ENCODE assay signal across 1 cellular context in the genomic region with DNA sequence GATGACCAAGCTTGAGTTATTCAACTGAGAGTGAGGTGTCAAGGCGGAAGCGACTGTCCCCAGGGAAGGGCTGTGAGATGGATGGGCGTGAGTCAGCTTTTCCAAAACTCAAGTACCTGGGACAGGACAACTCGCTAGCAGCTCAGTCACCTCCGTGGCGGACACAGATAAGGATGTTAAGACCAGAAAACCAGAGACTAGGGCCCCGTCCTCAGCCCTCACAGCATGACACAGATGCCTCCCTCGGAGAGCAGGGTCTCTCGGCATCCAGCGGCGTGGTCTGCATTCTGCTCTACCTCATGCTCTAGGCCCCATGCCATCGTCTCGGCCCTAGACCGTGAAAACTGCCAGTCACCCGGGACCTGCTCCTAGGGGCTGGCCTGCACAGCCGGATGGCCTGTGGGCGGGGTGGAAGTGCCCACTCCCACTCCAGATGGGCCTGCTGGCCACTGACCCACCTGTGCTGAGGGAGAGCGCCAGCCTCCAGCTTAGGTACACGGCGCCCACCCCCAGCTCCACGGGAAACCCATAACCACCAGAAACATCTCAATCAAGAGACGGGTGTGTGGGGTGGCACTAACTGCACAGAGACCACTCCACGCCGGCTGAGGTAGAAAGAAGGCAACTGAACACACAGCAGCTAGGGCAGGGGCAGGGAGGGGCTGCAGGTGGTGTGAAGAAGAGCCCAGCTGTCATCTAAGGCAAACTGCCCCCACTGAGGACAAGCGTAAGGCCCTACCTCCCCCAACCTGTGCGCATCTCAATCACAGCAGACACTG.
TF ChIP-seq lines count a peak whose summit lies in the region.

No MANE protein-coding gene starts in this region.

TF ChIP-seq in K562, 482 proteins besides CTCF, POLR2A, EP300 and RAD21:
- TF ChIP-seq NEUROD1 (IDR thresholded peaks at IDR 0.05; ENCODE audit: borderline replicate concordance, low read depth, low read length, partially characterized antibody) (no peak), C11orf30 (IDR thresholded peaks at IDR 0.05; ENCODE audit: low read depth) (peak; percentile 47), LCOR (CRISPR knock-in tag; IDR thresholded peaks at IDR 0.05) (no peak), FOSL1 (tag; conservative IDR thresholded peaks at IDR 0.05) (peak; percentile 69), NR2C1 (IDR thresholded peaks at IDR 0.05) (no peak), NR2C1 (tag; IDR thresholded peaks at IDR 0.05) (no peak), PTBP1 (IDR thresholded peaks at IDR 0.05; ENCODE audit: low read depth, low read length) (no peak), TCF3 (CRISPR knock-in tag; IDR thresholded peaks at IDR 0.05) (0 out of 2 replicates have a peak, but pooled peaks have one; percentile 12), HDAC2 (IDR thresholded peaks at IDR 0.05) (no peak), POLR2G (IDR thresholded peaks at IDR 0.05; ENCODE audit: low read depth, low read length) (peak; percentile 63), RBBP5 (IDR thresholded peaks at IDR 0.05; ENCODE audit: borderline replicate concordance, insufficient read depth, low read length, poor library complexity, severe bottlenecking) (no peak), DPF2 (IDR thresholded peaks at IDR 0.05) (0 out of 2 replicates have a peak, but pooled peaks have one; percentile 28), GATAD2B (IDR thresholded peaks at IDR 0.05; ENCODE audit: borderline replicate concordance) (no peak), RBM22 (IDR thresholded peaks at IDR 0.05; ENCODE audit: low read depth, low read length, poor library complexity, severe bottlenecking) (peak; percentile 39), HDAC1 (IDR thresholded peaks at IDR 0.05) (no peak), ZEB2 (IDR thresholded peaks at IDR 0.05) (peak; percentile 62; the same call in 1 of the 2 replicates), JUND (IDR thresholded peaks at IDR 0.05; ENCODE audit: borderline replicate concordance, low read depth, low read length) (peak; percentile 26; the same call in 1 of the 2 replicates), JUND (tag; IDR thresholded peaks at IDR 0.05; ENCODE audit: borderline replicate concordance, low read depth, low read length) (peak; percentile 44; the same call in 1 of the 3 replicates), MAFF (IDR thresholded peaks at IDR 0.05; ENCODE audit: low read length) (no peak), ARID1B (IDR thresholded peaks at IDR 0.05) (0 out of 2 replicates have a peak, but pooled peaks have one; percentile 34), MAFG (tag; conservative IDR thresholded peaks at IDR 0.05) (peak; percentile 54), NFE2 (IDR thresholded peaks at IDR 0.05; ENCODE audit: low read depth) (peak; percentile 43), CTBP1 (IDR thresholded peaks at IDR 0.05; ENCODE audit: borderline replicate concordance) (peak; percentile 23; the same call in 1 of the 2 replicates), MEIS2 (IDR thresholded peaks at IDR 0.05; ENCODE audit: partially characterized antibody) (peak; percentile 73), ZNF316 (IDR thresholded peaks at IDR 0.05) (peak; percentile 39)
- TF ChIP-seq, protein P1, sequence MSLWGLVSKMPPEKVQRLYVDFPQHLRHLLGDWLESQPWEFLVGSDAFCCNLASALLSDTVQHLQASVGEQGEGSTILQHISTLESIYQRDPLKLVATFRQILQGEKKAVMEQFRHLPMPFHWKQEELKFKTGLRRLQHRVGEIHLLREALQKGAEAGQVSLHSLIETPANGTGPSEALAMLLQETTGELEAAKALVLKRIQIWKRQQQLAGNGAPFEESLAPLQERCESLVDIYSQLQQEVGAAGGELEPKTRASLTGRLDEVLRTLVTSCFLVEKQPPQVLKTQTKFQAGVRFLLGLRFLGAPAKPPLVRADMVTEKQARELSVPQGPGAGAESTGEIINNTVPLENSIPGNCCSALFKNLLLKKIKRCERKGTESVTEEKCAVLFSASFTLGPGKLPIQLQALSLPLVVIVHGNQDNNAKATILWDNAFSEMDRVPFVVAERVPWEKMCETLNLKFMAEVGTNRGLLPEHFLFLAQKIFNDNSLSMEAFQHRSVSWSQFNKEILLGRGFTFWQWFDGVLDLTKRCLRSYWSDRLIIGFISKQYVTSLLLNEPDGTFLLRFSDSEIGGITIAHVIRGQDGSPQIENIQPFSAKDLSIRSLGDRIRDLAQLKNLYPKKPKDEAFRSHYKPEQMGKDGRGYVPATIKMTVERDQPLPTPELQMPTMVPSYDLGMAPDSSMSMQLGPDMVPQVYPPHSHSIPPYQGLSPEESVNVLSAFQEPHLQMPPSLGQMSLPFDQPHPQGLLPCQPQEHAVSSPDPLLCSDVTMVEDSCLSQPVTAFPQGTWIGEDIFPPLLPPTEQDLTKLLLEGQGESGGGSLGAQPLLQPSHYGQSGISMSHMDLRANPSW (CRISPR knock-in tag; IDR thresholded peaks at IDR 0.05), result no peak
- TF ChIP-seq, protein P2, sequence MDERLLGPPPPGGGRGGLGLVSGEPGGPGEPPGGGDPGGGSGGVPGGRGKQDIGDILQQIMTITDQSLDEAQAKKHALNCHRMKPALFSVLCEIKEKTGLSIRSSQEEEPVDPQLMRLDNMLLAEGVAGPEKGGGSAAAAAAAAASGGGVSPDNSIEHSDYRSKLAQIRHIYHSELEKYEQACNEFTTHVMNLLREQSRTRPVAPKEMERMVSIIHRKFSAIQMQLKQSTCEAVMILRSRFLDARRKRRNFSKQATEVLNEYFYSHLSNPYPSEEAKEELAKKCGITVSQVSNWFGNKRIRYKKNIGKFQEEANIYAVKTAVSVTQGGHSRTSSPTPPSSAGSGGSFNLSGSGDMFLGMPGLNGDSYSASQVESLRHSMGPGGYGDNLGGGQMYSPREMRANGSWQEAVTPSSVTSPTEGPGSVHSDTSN (CRISPR knock-in tag; IDR thresholded peaks at IDR 0.05; ENCODE audit: low read depth), result no peak
- TF ChIP-seq, protein P2 (tag; conservative IDR thresholded peaks at IDR 0.05; ENCODE audit: low read depth), result peak; percentile 60
- TF ChIP-seq, protein P3, sequence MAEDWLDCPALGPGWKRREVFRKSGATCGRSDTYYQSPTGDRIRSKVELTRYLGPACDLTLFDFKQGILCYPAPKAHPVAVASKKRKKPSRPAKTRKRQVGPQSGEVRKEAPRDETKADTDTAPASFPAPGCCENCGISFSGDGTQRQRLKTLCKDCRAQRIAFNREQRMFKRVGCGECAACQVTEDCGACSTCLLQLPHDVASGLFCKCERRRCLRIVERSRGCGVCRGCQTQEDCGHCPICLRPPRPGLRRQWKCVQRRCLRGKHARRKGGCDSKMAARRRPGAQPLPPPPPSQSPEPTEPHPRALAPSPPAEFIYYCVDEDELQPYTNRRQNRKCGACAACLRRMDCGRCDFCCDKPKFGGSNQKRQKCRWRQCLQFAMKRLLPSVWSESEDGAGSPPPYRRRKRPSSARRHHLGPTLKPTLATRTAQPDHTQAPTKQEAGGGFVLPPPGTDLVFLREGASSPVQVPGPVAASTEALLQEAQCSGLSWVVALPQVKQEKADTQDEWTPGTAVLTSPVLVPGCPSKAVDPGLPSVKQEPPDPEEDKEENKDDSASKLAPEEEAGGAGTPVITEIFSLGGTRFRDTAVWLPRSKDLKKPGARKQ (CRISPR knock-in tag; IDR thresholded peaks at IDR 0.05), result no peak
- TF ChIP-seq, protein P4, sequence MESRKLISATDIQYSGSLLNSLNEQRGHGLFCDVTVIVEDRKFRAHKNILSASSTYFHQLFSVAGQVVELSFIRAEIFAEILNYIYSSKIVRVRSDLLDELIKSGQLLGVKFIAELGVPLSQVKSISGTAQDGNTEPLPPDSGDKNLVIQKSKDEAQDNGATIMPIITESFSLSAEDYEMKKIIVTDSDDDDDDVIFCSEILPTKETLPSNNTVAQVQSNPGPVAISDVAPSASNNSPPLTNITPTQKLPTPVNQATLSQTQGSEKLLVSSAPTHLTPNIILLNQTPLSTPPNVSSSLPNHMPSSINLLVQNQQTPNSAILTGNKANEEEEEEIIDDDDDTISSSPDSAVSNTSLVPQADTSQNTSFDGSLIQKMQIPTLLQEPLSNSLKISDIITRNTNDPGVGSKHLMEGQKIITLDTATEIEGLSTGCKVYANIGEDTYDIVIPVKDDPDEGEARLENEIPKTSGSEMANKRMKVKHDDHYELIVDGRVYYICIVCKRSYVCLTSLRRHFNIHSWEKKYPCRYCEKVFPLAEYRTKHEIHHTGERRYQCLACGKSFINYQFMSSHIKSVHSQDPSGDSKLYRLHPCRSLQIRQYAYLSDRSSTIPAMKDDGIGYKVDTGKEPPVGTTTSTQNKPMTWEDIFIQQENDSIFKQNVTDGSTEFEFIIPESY (CRISPR knock-in tag; IDR thresholded peaks at IDR 0.05), result peak; percentile 49
- TF ChIP-seq, protein P5, sequence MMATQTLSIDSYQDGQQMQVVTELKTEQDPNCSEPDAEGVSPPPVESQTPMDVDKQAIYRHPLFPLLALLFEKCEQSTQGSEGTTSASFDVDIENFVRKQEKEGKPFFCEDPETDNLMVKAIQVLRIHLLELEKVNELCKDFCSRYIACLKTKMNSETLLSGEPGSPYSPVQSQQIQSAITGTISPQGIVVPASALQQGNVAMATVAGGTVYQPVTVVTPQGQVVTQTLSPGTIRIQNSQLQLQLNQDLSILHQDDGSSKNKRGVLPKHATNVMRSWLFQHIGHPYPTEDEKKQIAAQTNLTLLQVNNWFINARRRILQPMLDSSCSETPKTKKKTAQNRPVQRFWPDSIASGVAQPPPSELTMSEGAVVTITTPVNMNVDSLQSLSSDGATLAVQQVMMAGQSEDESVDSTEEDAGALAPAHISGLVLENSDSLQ (IDR thresholded peaks at IDR 0.05), result 0 out of 2 replicates have a peak, but pooled peaks have one; percentile 16
